Comparison of ENCODE assay signal across 24 cellular contexts in the genomic region with DNA sequence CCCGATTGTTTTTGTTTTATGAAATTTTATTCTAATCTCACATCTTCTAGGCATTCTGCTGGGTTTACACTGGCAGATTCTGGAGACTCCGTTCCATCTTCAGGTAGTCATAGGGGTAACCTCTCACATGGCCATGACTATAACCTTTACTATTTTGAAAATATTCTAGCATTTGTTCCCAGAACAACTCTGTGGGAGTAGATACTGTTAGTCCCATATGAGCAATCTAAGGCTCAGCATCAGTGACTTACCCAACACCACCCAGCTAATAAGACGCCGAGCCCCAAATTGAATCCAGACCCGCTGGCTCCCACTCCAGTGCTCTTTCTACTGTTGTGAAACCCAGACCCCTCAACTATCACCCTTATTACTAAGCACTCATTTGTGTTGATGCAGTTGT. TPM values are rescaled to one million over a fixed set of nuclear protein-coding genes. Genes with fewer than 3 reads are reported as not detected.
DNase-seq lines count a peak whose midpoint lies in the region; ATAC-seq and TF ChIP-seq lines count a peak whose summit lies in the region.
"Had no signal": no experiment of that assay in that cellular context is flagged by ENCODE, and none has a peak within 500 bp of the region (broad histone marks: within the 10 kb centered on the region; RNA-seq: fewer than 3 reads in every experiment).

No MANE protein-coding gene starts in this region.

- no peak for ATAC-seq in activated T-cell treated with anti-CD3 and anti-CD28 coated beads, Interleukin-2, amount 50 U/mL, for 72 hours (replicated peaks in 1 of 2)
- no peak for ATAC-seq in activated T-helper 17 cell treated with anti-CD3 and anti-CD28 coated beads, Interleukin-2, amount 50 U/mL, for 72 hours (replicated peaks)
- ATAC-seq: activated naive CD8-positive, alpha-beta T cell treated with anti-CD3 and anti-CD28 coated beads, Interleukin-2, amount 50 U/mL, for 24 hours; heart right ventricle; left ventricle myocardium superior; psoas muscle had no signal

- peaks cover 56% of the 10 kb centered on the region for H3K4me1 Mint-ChIP-seq in activated T-cell treated with anti-CD3 and anti-CD28 coated beads, Interleukin-2, amount 50 U/mL, for 24 hours (ENCODE audit: low read depth)
- H3K4me1 Mint-ChIP-seq in activated T-cell treated with anti-CD3 and anti-CD28 coated beads, Interleukin-2, amount 50 U/mL, for 72 hours (ENCODE audit: low read depth): peaks cover 53% of the 10 kb centered on the region
- H3K4me1 Mint-ChIP-seq in activated T-helper 17 cell treated with anti-CD3 and anti-CD28 coated beads, Interleukin-2, amount 50 U/mL, for 72 hours: peaks cover 45% of the 10 kb centered on the region
- peaks cover 71 to 75% of the 10 kb centered on the region in 2 donors for H3K4me1 Mint-ChIP-seq in immature natural killer cell
- peaks cover 50% of the 10 kb centered on the region for H3K4me1 Mint-ChIP-seq in activated CD4-positive, alpha-beta T cell treated with anti-CD3 and anti-CD28 coated beads, Interleukin-2, amount 10 ng/mL, durations not matched to agents 24 days and 14 days

- H3K36me3 ChIP-seq in spleen: peaks cover 0 to 8% (median 0%) of the 10 kb centered on the region in 6 donors
- H3K36me3 ChIP-seq: BLaER1 had no signal

- H3K36me3 Mint-ChIP-seq in activated T-cell treated with anti-CD3 and anti-CD28 coated beads, Interleukin-2, amount 50 U/mL, for 24 hours (ENCODE audit: low read depth): no peaks in the 10 kb centered on the region
- H3K36me3 Mint-ChIP-seq in activated T-cell treated with anti-CD3 and anti-CD28 coated beads, Interleukin-2, amount 50 U/mL, for 72 hours (ENCODE audit: insufficient read depth in 2 of 2): no peaks in the 10 kb centered on the region
- H3K36me3 Mint-ChIP-seq in activated T-helper 17 cell treated with anti-CD3 and anti-CD28 coated beads, Interleukin-2, amount 50 U/mL, for 72 hours (ENCODE audit: low read depth): no peaks in the 10 kb centered on the region
- H3K36me3 Mint-ChIP-seq in immature natural killer cell: no peaks in the 10 kb centered on the region
- H3K36me3 Mint-ChIP-seq in activated CD4-positive, alpha-beta T cell treated with anti-CD3 and anti-CD28 coated beads, Interleukin-2, amount 10 ng/mL, durations not matched to agents 24 days and 14 days (ENCODE audit: low read depth): no peaks in the 10 kb centered on the region
- H3K36me3 Mint-ChIP-seq: brain had no signal

- intact Hi-C loops in spleen (cut with DNase I; ENCODE audit: low total_unique reads): no loop called here
- intact Hi-C loops in activated CD4-positive, alpha-beta T cell treated with anti-CD3 and anti-CD28 coated beads, Interleukin-2, amount 10 ng/mL, durations not matched to agents 24 days and 14 days (cut with micrococcal nuclease): no loop called here

- H3K4me3 Mint-ChIP-seq in activated T-cell treated with anti-CD3 and anti-CD28 coated beads, Interleukin-2, amount 50 U/mL, for 24 hours: no peak overlapping the region
- H3K4me3 Mint-ChIP-seq in activated T-cell treated with anti-CD3 and anti-CD28 coated beads, Interleukin-2, amount 50 U/mL, for 72 hours: no peak overlapping the region
- no peak overlapping the region for H3K4me3 Mint-ChIP-seq in activated T-helper 17 cell treated with anti-CD3 and anti-CD28 coated beads, Interleukin-2, amount 50 U/mL, for 72 hours
- no peak overlapping the region for H3K4me3 Mint-ChIP-seq in immature natural killer cell
- H3K4me3 Mint-ChIP-seq in activated CD4-positive, alpha-beta T cell treated with anti-CD3 and anti-CD28 coated beads, Interleukin-2, amount 10 ng/mL, durations not matched to agents 24 days and 14 days: no peak overlapping the region
- H3K4me3 Mint-ChIP-seq: activated naive CD8-positive, alpha-beta T cell treated with anti-CD3 and anti-CD28 coated beads, Interleukin-2, amount 50 U/mL, for 24 hours; brain had no signal

- peaks cover 46 to 94% (median 82%) of the 10 kb centered on the region in 6 donors for H3K4me1 ChIP-seq in spleen

- peak overlapping the region in 2 of 8 donors; percentile 15 to 91 for H3K27ac ChIP-seq in spleen
- H3K27ac ChIP-seq: BLaER1, psoas muscle, tibial artery had no signal

- H3K9me3 ChIP-seq in spleen: no peaks in the 10 kb centered on the region
- H3K9me3 ChIP-seq: BLaER1, heart right ventricle, psoas muscle, tibial artery had no signal

- DNase-seq in activated T-cell treated with anti-CD3 and anti-CD28 coated beads, Interleukin-2, amount 50 U/mL, for 24 hours: no peak
- DNase-seq in activated T-cell treated with anti-CD3 and anti-CD28 coated beads, Interleukin-2, amount 50 U/mL, for 72 hours: no peak
- no peak for DNase-seq in immature natural killer cell
- DNase-seq in spleen: peak; percentile 27
- no peak for DNase-seq in activated CD4-positive, alpha-beta T cell treated with anti-CD3 and anti-CD28 coated beads, Interleukin-2, amount 10 ng/mL, durations not matched to agents 24 days and 14 days
- no peak for DNase-seq in hippocampal formation (lab: John Stamatoyannopoulos, UW)
- DNase-seq in NCI-H748 (lab: John Stamatoyannopoulos, UW; ENCODE audit: unreplicated experiment): no peak
- DNase-seq: activated CD4-positive, alpha-beta T cell treated with anti-CD3 and anti-CD28 coated beads for 4 hours; activated naive CD8-positive, alpha-beta T cell treated with anti-CD3 and anti-CD28 coated beads, Interleukin-2, amount 50 U/mL, for 24 hours; heart right ventricle; left ventricle myocardium superior; NCI-H1048; NCI-H1930; NCI-H774; psoas muscle; stimulated activated CD4-positive, alpha-beta T cell treated with anti-CD3 and anti-CD28 coated beads, Interleukin-1b, Interleukin-23, amount 100 ng/mL, for 48 hours; stimulated activated naive CD4-positive, alpha-beta T cell had no signal

- 95 to 99% (median 98%) methylated on average over 5 of the region's 5 CpGs for WGBS in spleen, 5 donors

- no peak for TF ChIP-seq POLR2A in spleen (IDR thresholded peaks at IDR 0.05)

- no peak for TF ChIP-seq CTCF in spleen (IDR thresholded peaks at IDR 0.05 in 8 of 11, conservative IDR thresholded peaks at IDR 0.05 in 3 of 11)

- H3K9me3 Mint-ChIP-seq in activated T-cell treated with anti-CD3 and anti-CD28 coated beads, Interleukin-2, amount 50 U/mL, for 24 hours: peaks cover 3% of the 10 kb centered on the region
- peaks cover 0 to 3% of the 10 kb centered on the region in 2 donors for H3K9me3 Mint-ChIP-seq in activated T-cell treated with anti-CD3 and anti-CD28 coated beads, Interleukin-2, amount 50 U/mL, for 72 hours
- H3K9me3 Mint-ChIP-seq in activated T-helper 17 cell treated with anti-CD3 and anti-CD28 coated beads, Interleukin-2, amount 50 U/mL, for 72 hours: no peaks in the 10 kb centered on the region
- no peaks in the 10 kb centered on the region for H3K9me3 Mint-ChIP-seq in immature natural killer cell
- H3K9me3 Mint-ChIP-seq in activated CD4-positive, alpha-beta T cell treated with anti-CD3 and anti-CD28 coated beads, Interleukin-2, amount 10 ng/mL, durations not matched to agents 24 days and 14 days: no peaks in the 10 kb centered on the region
- H3K9me3 Mint-ChIP-seq: activated naive CD8-positive, alpha-beta T cell treated with anti-CD3 and anti-CD28 coated beads, Interleukin-2, amount 50 U/mL, for 24 hours; activated T-helper 2 cell treated with anti-CD3 and anti-CD28 coated beads, Interferon-gamma antibody, Interleukin-2, Interleukin-4, amounts not matched to agents 10 μg/mL and 5 μg/mL and 100 μg/mL, durations not matched to agents 14 hours and 24 hours and 36 hours; brain had no signal

- peak overlapping the region; percentile 35 for H3K27ac Mint-ChIP-seq in activated T-cell treated with anti-CD3 and anti-CD28 coated beads, Interleukin-2, amount 50 U/mL, for 24 hours
- no peak overlapping the region for H3K27ac Mint-ChIP-seq in activated T-cell treated with anti-CD3 and anti-CD28 coated beads, Interleukin-2, amount 50 U/mL, for 72 hours
- H3K27ac Mint-ChIP-seq in activated T-helper 17 cell treated with anti-CD3 and anti-CD28 coated beads, Interleukin-2, amount 50 U/mL, for 72 hours: peak overlapping the region; percentile 28
- peak overlapping the region in 5 of 6 donors; percentile 20 to 68 (median 55) for H3K27ac Mint-ChIP-seq in immature natural killer cell
- H3K27ac Mint-ChIP-seq in activated CD4-positive, alpha-beta T cell treated with anti-CD3 and anti-CD28 coated beads, Interleukin-2, amount 10 ng/mL, durations not matched to agents 24 days and 14 days: no peak overlapping the region
- H3K27ac Mint-ChIP-seq: activated T-helper 2 cell treated with anti-CD3 and anti-CD28 coated beads, Interferon-gamma antibody, Interleukin-2, Interleukin-4, amounts not matched to agents 10 μg/mL and 5 μg/mL and 100 μg/mL, durations not matched to agents 14 hours and 24 hours and 36 hours had no signal

- H3K27me3 ChIP-seq in spleen (replicated peaks in 1 of 7): no peaks in the 10 kb centered on the region
- H3K27me3 ChIP-seq: BLaER1, heart right ventricle, tibial artery had no signal

- no peak overlapping the region for H3K4me3 ChIP-seq in spleen
- H3K4me3 ChIP-seq: BLaER1, coronary artery, heart right ventricle, psoas muscle, tibial artery had no signal

- H3K27me3 Mint-ChIP-seq in activated T-cell treated with anti-CD3 and anti-CD28 coated beads, Interleukin-2, amount 50 U/mL, for 24 hours: no peaks in the 10 kb centered on the region
- no peaks in the 10 kb centered on the region for H3K27me3 Mint-ChIP-seq in activated T-cell treated with anti-CD3 and anti-CD28 coated beads, Interleukin-2, amount 50 U/mL, for 72 hours (ENCODE audit: low read depth)
- no peaks in the 10 kb centered on the region for H3K27me3 Mint-ChIP-seq in activated T-helper 17 cell treated with anti-CD3 and anti-CD28 coated beads, Interleukin-2, amount 50 U/mL, for 72 hours
- H3K27me3 Mint-ChIP-seq in immature natural killer cell (ENCODE audit: low read depth in 3 of 3): peaks cover 2 to 10% (median 4%) of the 10 kb centered on the region in 3 donors
- H3K27me3 Mint-ChIP-seq in activated CD4-positive, alpha-beta T cell treated with anti-CD3 and anti-CD28 coated beads, Interleukin-2, amount 10 ng/mL, durations not matched to agents 24 days and 14 days: no peaks in the 10 kb centered on the region
- H3K27me3 Mint-ChIP-seq: activated naive CD8-positive, alpha-beta T cell treated with anti-CD3 and anti-CD28 coated beads, Interleukin-2, amount 50 U/mL, for 24 hours had no signal

RNA-seq across cellular contexts. Expression of gene ADAMTS4, which starts 9.8 kb away (rescaled TPM):
- total RNA-seq in activated T-cell treated with anti-CD3 and anti-CD28 coated beads, Interleukin-2, amount 50 U/mL, for 72 hours: 1 to 10 TPM; 4.0 to 7.7 TPM
- total RNA-seq in activated T-helper 17 cell treated with anti-CD3 and anti-CD28 coated beads, Interleukin-2, amount 50 U/mL, for 72 hours: 1 to 10 TPM; 2.2 to 3.1 TPM
- polyA plus RNA-seq in immature natural killer cell (under 1 TPM in 2 of 3 donors, not detected in 1; 0.10 to 0.29 TPM), spleen (1 to 10 TPM in 1 of 3 donors, under 1 TPM in 2; 0.26 to 1.2 (median 0.91) TPM)
- total RNA-seq in spleen: 10 to 100 TPM in 4 of 7 donors, 1 to 10 TPM in 3; 1.1 to 37.8 (median 11.0) TPM
- 0.33 and 0.66 TPM in 2 replicates for total RNA-seq in activated CD4-positive, alpha-beta T cell treated with anti-CD3 and anti-CD28 coated beads, Interleukin-2, amount 10 ng/mL, durations not matched to agents 24 days and 14 days
- total RNA-seq: A172 had no signal

RNA-seq across cellular contexts. Expression of gene B4GALT3, which starts 11.7 kb away (rescaled TPM):
- 10 to 100 TPM; 55.9 to 56.5 TPM for total RNA-seq in activated T-cell treated with anti-CD3 and anti-CD28 coated beads, Interleukin-2, amount 50 U/mL, for 72 hours
- total RNA-seq in activated T-helper 17 cell treated with anti-CD3 and anti-CD28 coated beads, Interleukin-2, amount 50 U/mL, for 72 hours: 10 to 100 TPM; 55.7 to 60.9 TPM
- polyA plus RNA-seq in immature natural killer cell (10 to 100 TPM; 38.7 to 68.0 (median 49.6) TPM), spleen (10 to 100 TPM; 21.0 to 41.3 (median 31.8) TPM)
- 10 to 100 TPM; 29.2 to 52.8 (median 35.6) TPM for total RNA-seq in spleen
- 65.1 and 69.9 TPM in 2 replicates for total RNA-seq in activated CD4-positive, alpha-beta T cell treated with anti-CD3 and anti-CD28 coated beads, Interleukin-2, amount 10 ng/mL, durations not matched to agents 24 days and 14 days

RNA-seq across cellular contexts. Expression of gene NDUFS2, which starts 13.1 kb away (rescaled TPM):
- 100 to 1,000 TPM; 108 to 114 TPM for total RNA-seq in activated T-cell treated with anti-CD3 and anti-CD28 coated beads, Interleukin-2, amount 50 U/mL, for 72 hours
- total RNA-seq in activated T-helper 17 cell treated with anti-CD3 and anti-CD28 coated beads, Interleukin-2, amount 50 U/mL, for 72 hours: 100 to 1,000 TPM in 1 of 2 donors, 10 to 100 TPM in 1; 96.5 to 102 TPM
- polyA plus RNA-seq in immature natural killer cell (100 to 1,000 TPM in 1 of 3 donors, 10 to 100 TPM in 2; 59.6 to 117 (median 99.1) TPM), spleen (10 to 100 TPM; 27.0 to 44.7 (median 34.1) TPM)
- 100 to 1,000 TPM in 1 of 7 donors, 10 to 100 TPM in 6; 76.5 to 110 (median 88.0) TPM for total RNA-seq in spleen
- 88.4 and 89.6 TPM in 2 replicates for total RNA-seq in activated CD4-positive, alpha-beta T cell treated with anti-CD3 and anti-CD28 coated beads, Interleukin-2, amount 10 ng/mL, durations not matched to agents 24 days and 14 days

RNA-seq across cellular contexts. Expression of gene PPOX, which starts 22.8 kb away (rescaled TPM):
- total RNA-seq in activated T-cell treated with anti-CD3 and anti-CD28 coated beads, Interleukin-2, amount 50 U/mL, for 72 hours: 10 to 100 TPM; 35.3 to 45.9 TPM
- total RNA-seq in activated T-helper 17 cell treated with anti-CD3 and anti-CD28 coated beads, Interleukin-2, amount 50 U/mL, for 72 hours: 10 to 100 TPM; 27.3 to 44.9 TPM
- polyA plus RNA-seq in immature natural killer cell: 10 to 100 TPM; 18.2 to 30.1 (median 21.9) TPM
- total RNA-seq in spleen: 10 to 100 TPM; 25.5 to 41.3 (median 35.6) TPM
- polyA plus RNA-seq in spleen: 10 to 100 TPM; 33.5 to 74.7 (median 44.5) TPM
- total RNA-seq in activated CD4-positive, alpha-beta T cell treated with anti-CD3 and anti-CD28 coated beads, Interleukin-2, amount 10 ng/mL, durations not matched to agents 24 days and 14 days: 28.6 and 31.1 TPM in 2 replicates

RNA-seq across cellular contexts. Expression of gene FCER1G, which starts 26.1 kb away (rescaled TPM):
- 1 to 10 TPM; 1.8 to 3.7 TPM for total RNA-seq in activated T-cell treated with anti-CD3 and anti-CD28 coated beads, Interleukin-2, amount 50 U/mL, for 72 hours
- total RNA-seq in activated T-helper 17 cell treated with anti-CD3 and anti-CD28 coated beads, Interleukin-2, amount 50 U/mL, for 72 hours: 1 to 10 TPM; 1.1 to 2.2 TPM
- polyA plus RNA-seq in immature natural killer cell: 1,000 to 10,000 TPM; 1,827 to 3,702 (median 3,300) TPM
- total RNA-seq in spleen: 100 to 1,000 TPM; 167 to 402 (median 268) TPM
- 100 to 1,000 TPM; 148 to 236 (median 202) TPM for polyA plus RNA-seq in spleen
- total RNA-seq in activated CD4-positive, alpha-beta T cell treated with anti-CD3 and anti-CD28 coated beads, Interleukin-2, amount 10 ng/mL, durations not matched to agents 24 days and 14 days: 0.63 TPM in 1 of 2 replicates, not detected in the other
- total RNA-seq: A172 had no signal

Comparison
In these comparisons a context has a peak if more than half of its experiments do, and no peak if none do; other contexts are left out.
1. H3K27ac Mint-ChIP-seq: peak in activated T-cell treated with anti-CD3 and anti-CD28 coated beads, Interleukin-2, amount 50 U/mL, for 24 hours (single experiment), activated T-helper 17 cell treated with anti-CD3 and anti-CD28 coated beads, Interleukin-2, amount 50 U/mL, for 72 hours (single experiment) and immature natural killer cell (5 of 6); none in activated T-cell treated with anti-CD3 and anti-CD28 coated beads, Interleukin-2, amount 50 U/mL, for 72 hours (single experiment) and activated CD4-positive, alpha-beta T cell treated with anti-CD3 and anti-CD28 coated beads, Interleukin-2, amount 10 ng/mL, durations not matched to agents 24 days and 14 days (single experiment).